23 cellular contexts compared by ENCODE assay signal in the genomic region with DNA sequence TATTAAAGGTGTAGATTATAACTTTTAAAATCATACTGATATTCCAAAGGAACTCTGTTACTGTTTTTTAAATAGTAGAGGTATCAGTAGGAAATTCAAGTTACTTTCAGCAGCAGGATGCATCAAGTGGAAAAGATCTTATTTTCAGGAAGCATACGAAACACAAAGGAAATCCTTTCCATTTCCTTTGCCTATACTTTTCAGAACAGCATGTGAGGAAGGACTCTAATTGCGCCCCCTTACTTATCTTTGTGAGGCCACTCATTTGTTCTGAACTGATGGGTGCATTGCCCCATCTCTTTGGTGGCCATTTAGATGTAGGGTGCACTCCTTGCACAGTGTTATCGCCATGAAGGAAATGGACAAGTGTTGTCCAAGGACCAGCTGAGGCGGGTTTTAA.
DNase-seq lines count a peak whose midpoint lies in the region; ATAC-seq lines count a peak whose summit lies in the region.
"Had no signal": no experiment of that assay in that cellular context is flagged by ENCODE, and none has a peak within 500 bp of the region (broad histone marks: within the 10 kb centered on the region; RNA-seq: fewer than 3 reads in every experiment).

No MANE protein-coding gene starts in this region.

- H3K4me2 ChIP-seq in BLaER1, result peak overlapping the region; percentile 64
- H3K4me2 ChIP-seq: A549 had no signal

- H3K9ac ChIP-seq in BLaER1, result no peak overlapping the region

- no peak overlapping the region for H3K27ac ChIP-seq in BLaER1
- H3K27ac ChIP-seq: A549, C4-2B, HL-60 had no signal

- H3K4me3 ChIP-seq in BLaER1, result no peak overlapping the region
- H3K4me3 ChIP-seq: A549 had no signal

- no peaks in the 10 kb centered on the region for H3K9me3 ChIP-seq in BLaER1
- H3K9me3 ChIP-seq: A549 had no signal

- DNase-seq in GF-D8 (lab: John Stamatoyannopoulos, UW) (peak; percentile 3), dermis microvascular lymphatic vessel endothelial cell (ENCODE audit: low read depth in 2 of 2) (peak; percentile 59 to 87), lung microvascular endothelial cell (ENCODE audit: low read depth in 2 of 2) (peak; percentile 59 to 89), ecto neural progenitor cell (ENCODE audit: low spot score) (no peak), NCI-H1436 (lab: John Stamatoyannopoulos, UW) (no peak)
- DNase-seq: AML-193; CD8-positive, alpha-beta T cell; DMS 273 treated with DMSO at 0.1 percent for 48 hours; DMS79; EL; GDM1; Karpas-422; NCI-H1092 treated with DMSO at 0.1 percent for 48 hours; NCI-H1436 treated with DMSO at 0.1 percent for 48 hours; NCI-H187 treated with DMSO at 0.1 percent for 48 hours; NCI-H524; NCI-H774 had no signal

- H3K27me3 ChIP-seq in BLaER1, result no peaks in the 10 kb centered on the region

- H3K36me3 ChIP-seq in BLaER1, result no peaks in the 10 kb centered on the region

- H3K4me1 ChIP-seq in BLaER1, result peaks cover 20% of the 10 kb centered on the region

- H4K20me1 ChIP-seq in BLaER1, result no peaks in the 10 kb centered on the region

- ATAC-seq in GM21723 (IDR thresholded peaks at IDR 0.05; ENCODE audit: unreplicated experiment), result no peak
- ATAC-seq: A549; CD8-positive, alpha-beta T cell; SK-N-SH treated with all-trans-retinoic acid at 6 μM for 48 hours had no signal

Comparison
In these comparisons a context has a peak if more than half of its experiments do, and no peak if none do; other contexts are left out.
1. DNase-seq: peak in GF-D8 (single experiment), dermis microvascular lymphatic vessel endothelial cell (2 of 2) and lung microvascular endothelial cell (2 of 2); none in ecto neural progenitor cell (single experiment) and NCI-H1436 (single experiment).